14 cellular contexts compared by ENCODE assay signal in genomic region chr6:118588626-118589025, GRCh38. TPM values are rescaled to one million over a fixed set of nuclear protein-coding genes. Genes with fewer than 3 reads are reported as not detected.
"Had no signal": no experiment of that assay in that cellular context is flagged by ENCODE, and none has a peak within 500 bp of the region (broad histone marks: within the 10 kb centered on the region; RNA-seq: fewer than 3 reads in every experiment).

No MANE protein-coding gene starts in this region.

- H3K9me3 Mint-ChIP-seq: immature natural killer cell, natural killer cell, type B pancreatic cell had no signal

- FAIRE-seq: astrocyte, colon had no signal

- ATAC-seq: left colon; natural killer cell; right lobe of liver; SK-N-SH treated with all-trans-retinoic acid at 6 μM for 48 hours; stimulated activated naive CD8-positive, alpha-beta T cell treated with anti-CD3 and anti-CD28 coated beads, Interleukin-15, Interleukin-2, amounts not matched to agents 100 U/mL and 50 U/mL, for 24 hours had no signal

- H3K4me3 Mint-ChIP-seq: activated naive CD8-positive, alpha-beta T cell treated with anti-CD3 and anti-CD28 coated beads, Interleukin-2, amount 10 ng/mL, durations not matched to agents 7 days and 5 days; immature natural killer cell; natural killer cell; type B pancreatic cell had no signal

- H3K27ac Mint-ChIP-seq: activated naive CD8-positive, alpha-beta T cell treated with anti-CD3 and anti-CD28 coated beads, Interleukin-2, amount 10 ng/mL, durations not matched to agents 7 days and 5 days; immature natural killer cell; type B pancreatic cell had no signal

- H3K27me3 Mint-ChIP-seq: activated naive CD8-positive, alpha-beta T cell treated with anti-CD3 and anti-CD28 coated beads, Interleukin-2, amount 10 ng/mL, durations not matched to agents 7 days and 5 days; type B pancreatic cell had no signal

- DNase-seq: activated CD4-positive, alpha-beta T cell treated with anti-CD3 and anti-CD28 coated beads, Interleukin-2, amount 50 U/mL, for 1 hour; activated effector memory CD4-positive, alpha-beta T cell treated with Interleukin-2 at 50 U/mL for 16 hours; activated naive CD8-positive, alpha-beta T cell treated with anti-CD3 and anti-CD28 coated beads, Interleukin-2, amount 10 ng/mL, durations not matched to agents 7 days and 5 days; activated T-cell treated with anti-CD3 and anti-CD28 coated beads, Interleukin-2, amount 50 U/mL, for 1 hour; immature natural killer cell; left colon; natural killer cell; right lobe of liver; stimulated activated naive CD8-positive, alpha-beta T cell treated with anti-CD3 and anti-CD28 coated beads, Interleukin-15, Interleukin-2, amounts not matched to agents 100 U/mL and 50 U/mL, for 24 hours had no signal

- H3K36me3 Mint-ChIP-seq: natural killer cell had no signal

RNA-seq across cellular contexts. Expression of gene PLN, which starts 40.5 kb away (rescaled TPM):
- total RNA-seq: activated naive CD8-positive, alpha-beta T cell treated with anti-CD3 and anti-CD28 coated beads, Interleukin-2, amount 10 ng/mL, durations not matched to agents 7 days and 5 days; astrocyte; natural killer cell; T-helper 1 cell treated with Interleukin-12 subunit alpha and Interleukin-12 subunit beta and Interleukin-4 antibody, amounts not matched to agents 30 ng/mL and 1 ng/mL, for 36 hours had no signal
